In genomic region chr1:31007462-31007991, GRCh38 we compare ENCODE assay signal across 12 cellular contexts. TPM values are rescaled to one million over a fixed set of nuclear protein-coding genes. Genes with fewer than 3 reads are reported as not detected.
DNase-seq lines count a peak whose midpoint lies in the region; ATAC-seq, FAIRE-seq and TF ChIP-seq lines count a peak whose summit lies in the region.
"Had no signal": no experiment of that assay in that cellular context is flagged by ENCODE, and none has a peak within 500 bp of the region (broad histone marks: within the 10 kb centered on the region; RNA-seq: fewer than 3 reads in every experiment).

No MANE protein-coding gene starts in this region.

- TF ChIP-seq EP300 in A549 (IDR thresholded peaks at IDR 0.05): no peak

- peaks cover 32% of the 10 kb centered on the region for H4K20me1 ChIP-seq in keratinocyte (ENCODE audit: control insufficient read depth, extremely low read depth, insufficient read depth, low read length)
- peaks cover 87% of the 10 kb centered on the region for H4K20me1 ChIP-seq in GM23338 (replicated peaks; ENCODE audit: insufficient read depth)

- H3K4me3 Mint-ChIP-seq in GM23338: no peak overlapping the region
- H3K4me3 Mint-ChIP-seq: activated T-cell treated with anti-CD3 and anti-CD28 coated beads, Interleukin-2, amount 50 U/mL, for 4 hours had no signal

- CTCF ChIA-PET in A549 (lab: Yijun Ruan, JAX): interaction anchor here (0.5 to 1.2 kb wide), 3 partner anchors 14 to 207 kb away, joined by 3 read pairs; no protein-coding TSS in a partner anchor

- H3K27ac Mint-ChIP-seq in GM23338: no peak overlapping the region

- POLR2A ChIA-PET in A549 (lab: Yijun Ruan, JAX): no interaction called here

- DNase-seq in A549 (ENCODE audit: low read depth in 1 of 2, low spot score in 1 of 2) (no peak), HFF-Myc (ENCODE audit: extremely low read depth, low read depth) (peak; percentile 69), amniotic epithelial cell (ENCODE audit: low read depth) (peak; percentile 77), keratinocyte (ENCODE audit: low read depth, low spot score) (peak; percentile 63), GM23338 (ENCODE audit: low spot score) (no peak), CD1c-positive myeloid dendritic cell (ENCODE audit: extremely low spot score) (no peak), NCI-H510A (lab: John Stamatoyannopoulos, UW) (no peak)
- DNase-seq in stimulated activated CD4-positive, alpha-beta T cell treated with anti-CD3 and anti-CD28 coated beads, Interleukin-4, amount 100 ng/mL, for 24 hours: no peak
- DNase-seq: activated T-cell treated with anti-CD3 and anti-CD28 coated beads, Interleukin-2, amount 50 U/mL, for 4 hours; DMS 273 treated with DMSO at 0.1 percent for 48 hours; retina had no signal

- H3K9me3 ChIP-seq in A549 (no peaks in the 10 kb centered on the region), keratinocyte (ENCODE audit: control insufficient read depth, low read depth, low read length) (no peaks in the 10 kb centered on the region)
- H3K9me3 ChIP-seq: tibial nerve had no signal

- H3K27me3 ChIP-seq in keratinocyte (ENCODE audit: control insufficient read depth, extremely low read depth, insufficient read depth, low read length) (no peaks in the 10 kb centered on the region), GM23338 (ENCODE audit: insufficient read depth) (no peaks in the 10 kb centered on the region)
- H3K27me3 ChIP-seq: tibial nerve had no signal

- WGBS in A549 (ENCODE audit: missing lambda C conversion rate): 66% methylated on average over 2 of the region's 2 CpGs

- H3K9me2 ChIP-seq in GM23338 (ENCODE audit: insufficient read depth): no peaks in the 10 kb centered on the region

- H3K4me2 ChIP-seq in A549 (peak overlapping the region; percentile 35; the same call in 2 of the 3 replicates), keratinocyte (ENCODE audit: control insufficient read depth, extremely low read depth, insufficient read depth, low read depth, low read length) (peak overlapping the region; percentile 83), GM23338 (no peak overlapping the region)

- H3F3A ChIP-seq in GM23338 (replicated peaks; ENCODE audit: low read depth): no peaks in the 10 kb centered on the region

- no peak overlapping the region for H3K4me3 ChIP-seq in A549
- no peak overlapping the region for H3K4me3 ChIP-seq in HFF-Myc (replicated peaks; ENCODE audit: low read depth, low read length)
- H3K4me3 ChIP-seq in keratinocyte (ENCODE audit: control insufficient read depth in 2 of 3, extremely low read depth in 1 of 3, insufficient read depth in 2 of 3, low read depth in 1 of 3, low read length in 3 of 3): peak overlapping the region in 2 of 3 experiments; percentile 31
- no peak overlapping the region for H3K4me3 ChIP-seq in GM23338
- H3K4me3 ChIP-seq: tibial nerve had no signal

- dilution Hi-C loops in keratinocyte (cut with MboI; ENCODE audit: extremely low pct_ligation_motif_present, low sequenced_read_pairs): no loop called here

- H2AFZ ChIP-seq in keratinocyte (ENCODE audit: control insufficient read depth, low read length) (no peak overlapping the region), GM23338 (no peak overlapping the region)

- FAIRE-seq in A549 (lab: Jason Lieb, UNC) (no peak), keratinocyte (lab: Jason Lieb, UNC) (peak; percentile 55)

- ATAC-seq in A549: no peak
- ATAC-seq in GM23338: no peak
- ATAC-seq: activated T-cell treated with anti-CD3 and anti-CD28 coated beads, Interleukin-2, amount 50 U/mL, for 4 hours had no signal

- no peak overlapping the region for H3K27ac ChIP-seq in A549
- H3K27ac ChIP-seq in keratinocyte (ENCODE audit: control insufficient read depth, insufficient read depth, low read length): peak overlapping the region; percentile 64
- H3K27ac ChIP-seq in GM23338 (ENCODE audit: low read depth): no peak overlapping the region
- H3K27ac ChIP-seq: tibial nerve had no signal

- no peak for TF ChIP-seq RAD21 in A549 (conservative IDR thresholded peaks at IDR 0.05 in 1 of 2, IDR thresholded peaks at IDR 0.05 in 1 of 2)

- H3K9ac ChIP-seq in keratinocyte (ENCODE audit: control insufficient read depth, extremely low read depth, insufficient read depth, low read length): peak overlapping the region; percentile 52

- peaks cover 33% of the 10 kb centered on the region for H3K4me1 Mint-ChIP-seq in GM23338

- no peaks in the 10 kb centered on the region for H3K9me3 Mint-ChIP-seq in GM23338
- H3K9me3 Mint-ChIP-seq: activated T-cell treated with anti-CD3 and anti-CD28 coated beads, Interleukin-2, amount 50 U/mL, for 4 hours had no signal

- H3K79me2 ChIP-seq in keratinocyte (ENCODE audit: control insufficient read depth, insufficient read depth, low read length) (peaks cover 91% of the 10 kb centered on the region), GM23338 (replicated peaks; ENCODE audit: insufficient read depth) (peaks cover 100% of the 10 kb centered on the region)

- H3K9me1 ChIP-seq in keratinocyte (ENCODE audit: control insufficient read depth, extremely low read depth, insufficient read depth, low read length): peaks cover 7% of the 10 kb centered on the region

- TF ChIP-seq CTCF in A549 (IDR thresholded peaks at IDR 0.05) (no peak), HFF-Myc (IDR thresholded peaks at IDR 0.05; ENCODE audit: low read depth, low read length, missing control alignments) (no peak), keratinocyte (optimal IDR thresholded peaks at IDR 0.05 in 1 of 3, IDR thresholded peaks at IDR 0.05 in 1 of 3, conservative IDR thresholded peaks at IDR 0.05 in 1 of 3; ENCODE audit: extremely low read depth in 1 of 3, insufficient read depth in 2 of 3, low read length in 3 of 3) (no peak), GM23338 (conservative IDR thresholded peaks at IDR 0.05; ENCODE audit: low read depth in 2 of 2) (no peak)

- no peaks in the 10 kb centered on the region for H3K27me3 Mint-ChIP-seq in GM23338 (ENCODE audit: insufficient read depth, low read depth, poor library complexity)

- peaks cover 32% of the 10 kb centered on the region for H3K36me3 Mint-ChIP-seq in GM23338 (ENCODE audit: low read depth)

- H3K36me3 ChIP-seq in keratinocyte (ENCODE audit: control insufficient read depth in 2 of 2, extremely low read depth in 1 of 2, insufficient read depth in 2 of 2, low read length in 2 of 2): peaks cover 5 to 17% of the 10 kb centered on the region in 2 experiments
- H3K36me3 ChIP-seq in GM23338 (ENCODE audit: insufficient read depth): peaks cover 25% of the 10 kb centered on the region; the same call in 1 of the 2 replicates

- H3K4me1 ChIP-seq in A549 (peaks cover 36% of the 10 kb centered on the region), keratinocyte (ENCODE audit: control insufficient read depth, extremely low read depth, insufficient read depth, low read length) (peaks cover 74% of the 10 kb centered on the region), GM23338 (ENCODE audit: insufficient read depth) (peaks cover 24% of the 10 kb centered on the region)

- TF ChIP-seq POLR2A in A549 (IDR thresholded peaks at IDR 0.05; ENCODE audit: low read length): no peak

TF ChIP-seq in A549, 52 proteins besides CTCF, POLR2A, EP300 and RAD21 (continues in another document):
- no peak for TF ChIP-seq ZFP36 (IDR thresholded peaks at IDR 0.05; ENCODE audit: borderline replicate concordance, partially characterized antibody)
- TF ChIP-seq CHD4 (IDR thresholded peaks at IDR 0.05; ENCODE audit: borderline replicate concordance): no peak
- no peak for TF ChIP-seq HES2 (IDR thresholded peaks at IDR 0.05)
- no peak for TF ChIP-seq HOXB13 (CRISPR knock-in tag; IDR thresholded peaks at IDR 0.05; ENCODE audit: low read depth)
- TF ChIP-seq CBX2 (IDR thresholded peaks at IDR 0.05; ENCODE audit: borderline replicate concordance, low read depth): no peak
- TF ChIP-seq EHF (CRISPR knock-in tag; IDR thresholded peaks at IDR 0.05): no peak
- TF ChIP-seq MAFK (IDR thresholded peaks at IDR 0.05; ENCODE audit: partially characterized antibody): no peak
- TF ChIP-seq KDM1A (IDR thresholded peaks at IDR 0.05; ENCODE audit: low read depth): no peak

TF ChIP-seq in GM23338, 12 proteins besides CTCF, POLR2A, EP300 and RAD21:
- no peak for TF ChIP-seq JUNB (IDR thresholded peaks at IDR 0.05; ENCODE audit: unreplicated experiment)

RNA-seq across cellular contexts. Expression of gene PUM1, which starts 58.0 kb away (rescaled TPM):
- polyA plus RNA-seq in A549 (2011; rRNA removed) (55.3 and 64.0 TPM in 2 replicates), A549 (2017; fragmentation: RNase III; extraction: RNeasy Plus Mini Kit Qiagen cat#74134 plus additional on column Dnase treatment) (27.5 to 30.2 TPM (median 29.1 TPM) in 3 replicates), keratinocyte (64.0 to 86.4 TPM (median 68.6 TPM) in 3 replicates), GM23338 (2016; fragmentation: Nextera tagmentation; extraction: Ambion mirVana) (44.4 and 49.5 TPM in 2 replicates)
- polyA plus RNA-seq in A549 (2012; cell fraction: cytosol; rRNA removed): 57.3 and 66.3 TPM in 2 replicates
- polyA plus RNA-seq in A549 (2012; cell fraction: nucleus; rRNA removed): 67.7 and 77.6 TPM in 2 replicates
- 207 and 234 TPM in 2 replicates for polyA minus RNA-seq in A549 (2011; rRNA and poly(A)+ RNA removed)
- polyA plus RNA-seq in keratinocyte (2011; ENCODE audit: low read depth): 56.7 TPM
- polyA plus RNA-seq in keratinocyte (2011; cell fraction: cytosol; rRNA removed): 53.6 and 62.4 TPM in 2 replicates
- 145 and 192 TPM in 2 replicates for polyA plus RNA-seq in keratinocyte (2011; cell fraction: nucleus; rRNA removed)
- 41.4 and 57.5 TPM in 2 replicates for polyA plus RNA-seq in keratinocyte (2012; ENCODE audit: low replicate concordance)
- polyA minus RNA-seq in keratinocyte: 299 to 558 TPM (median 361 TPM) in 3 replicates
- 75.8 TPM for polyA minus RNA-seq in keratinocyte (2011; cell fraction: cytosol; rRNA and poly(A)+ RNA removed)
- polyA minus RNA-seq in keratinocyte (2011; cell fraction: nucleus; rRNA and poly(A)+ RNA removed): 119 and 208 TPM in 2 replicates
- total RNA-seq in GM23338 (2014; rRNA removed; shearing (Covaris generic)): 117 and 121 TPM in 2 replicates

Comparison
In these comparisons a context has a peak if more than half of its experiments do, and no peak if none do; other contexts are left out.
1. DNase-seq: peak in HFF-Myc (single experiment), amniotic epithelial cell (single experiment) and keratinocyte (single experiment); none in A549 (0 of 2), GM23338 (single experiment), stimulated activated CD4-positive, alpha-beta T cell treated with anti-CD3 and anti-CD28 coated beads, Interleukin-4, amount 100 ng/mL, for 24 hours (single experiment), CD1c-positive myeloid dendritic cell (single experiment) and NCI-H510A (single experiment).
2. H3K4me3 ChIP-seq: peak in keratinocyte (2 of 3); none in A549 (single experiment), HFF-Myc (single experiment) and GM23338 (single experiment).